Comparison of ENCODE assay signal across 16 cellular contexts in genomic region chr6:154901856-154902552, GRCh38.
DNase-seq lines count a peak whose midpoint lies in the region; ATAC-seq and TF ChIP-seq lines count a peak whose summit lies in the region.
"Had no signal": no experiment of that assay in that cellular context is flagged by ENCODE, and none has a peak within 500 bp of the region (broad histone marks: within the 10 kb centered on the region; RNA-seq: fewer than 3 reads in every experiment).

No MANE protein-coding gene starts in this region.

- 44 to 63% (median 58%) methylated on average over 9 of the region's 9 CpGs for WGBS in adrenal gland, 4 donors

- no peaks in the 10 kb centered on the region for H3K9me3 ChIP-seq in adrenal gland (replicated peaks in 1 of 3)

- no peaks in the 10 kb centered on the region for H3K27me3 ChIP-seq in adrenal gland

- intact Hi-C loops in adrenal gland (cut with DNase I), result no loop called here

- no peak overlapping the region for H3K4me3 ChIP-seq in adrenal gland
- H3K4me3 ChIP-seq: K562 had no signal

- DNase-seq in G401 (ENCODE audit: low spot score) (peak; percentile 94), NCI-H446 treated with DMSO at 0.1 percent for 48 hours (lab: John Stamatoyannopoulos, UW) (peak; percentile 50), adrenal gland (peak in 4 of 7 donors; percentile 9 to 50 (median 24)), hippocampal formation (lab: John Stamatoyannopoulos, UW) (peak; percentile 3 to 31), DMS153 (lab: John Stamatoyannopoulos, UW) (no peak)
- no peak for DNase-seq in activated CD4-positive, alpha-beta T cell treated with anti-CD3 and anti-CD28 coated beads for 1 hour
- DNase-seq: ACHN, COR-L47, HFFc6, NCI-H1105, NCI-H524, PC-3, RPMI8226 had no signal

- TF ChIP-seq CTCF in adrenal gland (IDR thresholded peaks at IDR 0.05), result no peak

- TF ChIP-seq POLR2A in adrenal gland (IDR thresholded peaks at IDR 0.05), result no peak

- in situ Hi-C loops in G401 (cut with HindIII; ENCODE audit: low sequenced_read_pairs), result no loop called here

- no peak for ATAC-seq in GM18519 (IDR thresholded peaks at IDR 0.05; ENCODE audit: low FRiP score, unreplicated experiment)
- no peak for ATAC-seq in GM21381 (IDR thresholded peaks at IDR 0.05; ENCODE audit: unreplicated experiment)
- ATAC-seq: K562, PC-3 had no signal

- no peaks in the 10 kb centered on the region for H3K36me3 ChIP-seq in adrenal gland (replicated peaks in 1 of 2)

- peak overlapping the region in 1 of 5 donors; percentile 29 for H3K27ac ChIP-seq in adrenal gland

- no peaks in the 10 kb centered on the region for H3K4me1 ChIP-seq in adrenal gland (replicated peaks in 1 of 2)

Comparison
In these comparisons a context has a peak if more than half of its experiments do, and no peak if none do; other contexts are left out.
1. DNase-seq: peak in G401 (single experiment), NCI-H446 treated with DMSO at 0.1 percent for 48 hours (single experiment), adrenal gland (4 of 7) and hippocampal formation (2 of 2); none in activated CD4-positive, alpha-beta T cell treated with anti-CD3 and anti-CD28 coated beads for 1 hour (single experiment) and DMS153 (single experiment).